ENCODE assay signal across 1 cellular context in genomic region chr9:135339378-135339973, GRCh38.
TF ChIP-seq lines count a peak whose summit lies in the region.

No MANE protein-coding gene starts in this region.

TF ChIP-seq in GM23338, 12 proteins besides CTCF, POLR2A, EP300 and RAD21 (continued from another document):
- TF ChIP-seq, protein P1, sequence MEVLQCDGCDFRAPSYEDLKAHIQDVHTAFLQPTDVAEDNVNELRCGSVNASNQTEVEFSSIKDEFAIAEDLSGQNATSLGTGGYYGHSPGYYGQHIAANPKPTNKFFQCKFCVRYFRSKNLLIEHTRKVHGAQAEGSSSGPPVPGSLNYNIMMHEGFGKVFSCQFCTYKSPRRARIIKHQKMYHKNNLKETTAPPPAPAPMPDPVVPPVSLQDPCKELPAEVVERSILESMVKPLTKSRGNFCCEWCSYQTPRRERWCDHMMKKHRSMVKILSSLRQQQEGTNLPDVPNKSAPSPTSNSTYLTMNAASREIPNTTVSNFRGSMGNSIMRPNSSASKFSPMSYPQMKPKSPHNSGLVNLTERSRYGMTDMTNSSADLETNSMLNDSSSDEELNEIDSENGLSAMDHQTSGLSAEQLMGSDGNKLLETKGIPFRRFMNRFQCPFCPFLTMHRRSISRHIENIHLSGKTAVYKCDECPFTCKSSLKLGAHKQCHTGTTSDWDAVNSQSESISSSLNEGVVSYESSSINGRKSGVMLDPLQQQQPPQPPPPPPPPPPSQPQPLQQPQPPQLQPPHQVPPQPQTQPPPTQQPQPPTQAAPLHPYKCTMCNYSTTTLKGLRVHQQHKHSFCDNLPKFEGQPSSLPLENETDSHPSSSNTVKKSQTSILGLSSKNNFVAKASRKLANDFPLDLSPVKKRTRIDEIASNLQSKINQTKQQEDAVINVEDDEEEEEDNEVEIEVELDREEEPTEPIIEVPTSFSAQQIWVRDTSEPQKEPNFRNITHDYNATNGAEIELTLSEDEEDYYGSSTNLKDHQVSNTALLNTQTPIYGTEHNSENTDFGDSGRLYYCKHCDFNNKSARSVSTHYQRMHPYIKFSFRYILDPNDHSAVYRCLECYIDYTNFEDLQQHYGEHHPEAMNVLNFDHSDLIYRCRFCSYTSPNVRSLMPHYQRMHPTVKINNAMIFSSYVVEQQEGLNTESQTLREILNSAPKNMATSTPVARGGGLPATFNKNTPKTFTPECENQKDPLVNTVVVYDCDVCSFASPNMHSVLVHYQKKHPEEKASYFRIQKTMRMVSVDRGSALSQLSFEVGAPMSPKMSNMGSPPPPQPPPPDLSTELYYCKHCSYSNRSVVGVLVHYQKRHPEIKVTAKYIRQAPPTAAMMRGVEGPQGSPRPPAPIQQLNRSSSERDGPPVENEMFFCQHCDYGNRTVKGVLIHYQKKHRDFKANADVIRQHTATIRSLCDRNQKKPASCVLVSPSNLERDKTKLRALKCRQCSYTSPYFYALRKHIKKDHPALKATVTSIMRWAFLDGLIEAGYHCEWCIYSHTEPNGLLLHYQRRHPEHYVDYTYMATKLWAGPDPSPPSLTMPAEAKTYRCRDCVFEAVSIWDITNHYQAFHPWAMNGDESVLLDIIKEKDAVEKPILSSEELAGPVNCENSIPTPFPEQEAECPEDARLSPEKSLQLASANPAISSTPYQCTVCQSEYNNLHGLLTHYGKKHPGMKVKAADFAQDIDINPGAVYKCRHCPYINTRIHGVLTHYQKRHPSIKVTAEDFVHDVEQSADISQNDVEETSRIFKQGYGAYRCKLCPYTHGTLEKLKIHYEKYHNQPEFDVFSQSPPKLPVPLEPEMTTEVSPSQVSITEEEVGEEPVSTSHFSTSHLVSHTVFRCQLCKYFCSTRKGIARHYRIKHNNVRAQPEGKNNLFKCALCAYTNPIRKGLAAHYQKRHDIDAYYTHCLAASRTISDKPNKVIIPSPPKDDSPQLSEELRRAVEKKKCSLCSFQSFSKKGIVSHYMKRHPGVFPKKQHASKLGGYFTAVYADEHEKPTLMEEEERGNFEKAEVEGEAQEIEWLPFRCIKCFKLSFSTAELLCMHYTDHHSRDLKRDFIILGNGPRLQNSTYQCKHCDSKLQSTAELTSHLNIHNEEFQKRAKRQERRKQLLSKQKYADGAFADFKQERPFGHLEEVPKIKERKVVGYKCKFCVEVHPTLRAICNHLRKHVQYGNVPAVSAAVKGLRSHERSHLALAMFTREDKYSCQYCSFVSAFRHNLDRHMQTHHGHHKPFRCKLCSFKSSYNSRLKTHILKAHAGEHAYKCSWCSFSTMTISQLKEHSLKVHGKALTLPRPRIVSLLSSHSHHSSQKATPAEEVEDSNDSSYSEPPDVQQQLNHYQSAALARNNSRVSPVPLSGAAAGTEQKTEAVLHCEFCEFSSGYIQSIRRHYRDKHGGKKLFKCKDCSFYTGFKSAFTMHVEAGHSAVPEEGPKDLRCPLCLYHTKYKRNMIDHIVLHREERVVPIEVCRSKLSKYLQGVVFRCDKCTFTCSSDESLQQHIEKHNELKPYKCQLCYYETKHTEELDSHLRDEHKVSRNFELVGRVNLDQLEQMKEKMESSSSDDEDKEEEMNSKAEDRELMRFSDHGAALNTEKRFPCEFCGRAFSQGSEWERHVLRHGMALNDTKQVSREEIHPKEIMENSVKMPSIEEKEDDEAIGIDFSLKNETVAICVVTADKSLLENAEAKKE (CRISPR knock-in tag; IDR thresholded peaks at IDR 0.05) = no peak
- no peak for TF ChIP-seq ZNF114 (CRISPR knock-in tag; IDR thresholded peaks at IDR 0.05)
- TF ChIP-seq EZH2phosphoT487 (IDR thresholded peaks at IDR 0.05; ENCODE audit: unreplicated experiment) = no peak
- TF ChIP-seq NANOG (IDR thresholded peaks at IDR 0.05; ENCODE audit: borderline replicate concordance) = no peak
TF ChIP-seq in GM23338: peak in this region for 0.
